11 cellular contexts compared by ENCODE assay signal in genomic region chr19:19217110-19217509, GRCh38. TPM values are rescaled to one million over a fixed set of nuclear protein-coding genes. Genes with fewer than 3 reads are reported as not detected.
DNase-seq lines count a peak whose midpoint lies in the region; ATAC-seq, FAIRE-seq and TF ChIP-seq lines count a peak whose summit lies in the region.
"Had no signal": no experiment of that assay in that cellular context is flagged by ENCODE, and none has a peak within 500 bp of the region (broad histone marks: within the 10 kb centered on the region; RNA-seq: fewer than 3 reads in every experiment).

No MANE protein-coding gene starts in this region.

- no peaks in the 10 kb centered on the region for H3K9me3 ChIP-seq in osteoblast (ENCODE audit: low read depth, low read length)
- H3K9me3 ChIP-seq: left lung, right lobe of liver had no signal

- H3K27me3 Mint-ChIP-seq in activated T-helper 17 cell treated with anti-CD3 and anti-CD28 coated beads, Interleukin-2, amount 50 U/mL, for 72 hours = peaks cover 27% of the 10 kb centered on the region

- H4K20me1 ChIP-seq in osteoblast (ENCODE audit: insufficient read depth, low read length) = peaks cover 7% of the 10 kb centered on the region

- no peaks in the 10 kb centered on the region for H3K79me2 ChIP-seq in osteoblast (ENCODE audit: insufficient read depth, low read length)

- no peak for ATAC-seq in activated T-helper 17 cell treated with anti-CD3 and anti-CD28 coated beads, Interleukin-2, amount 50 U/mL, for 72 hours (replicated peaks)
- ATAC-seq: left lung had no signal

- H3K36me3 ChIP-seq in brain microvascular endothelial cell (replicated peaks) = no peaks in the 10 kb centered on the region
- H3K36me3 ChIP-seq in osteoblast (ENCODE audit: insufficient read depth, low read length) = no peaks in the 10 kb centered on the region
- H3K36me3 ChIP-seq: left lung, right lobe of liver had no signal

- peak; percentile 6 to 30 for DNase-seq in NCI-H2081 (lab: John Stamatoyannopoulos, UW)
- DNase-seq in NCI-H2081 treated with DMSO at 0.1 percent for 48 hours (lab: John Stamatoyannopoulos, UW) = no peak
- DNase-seq in NCI-H446 treated with DMSO at 0.1 percent for 48 hours (lab: John Stamatoyannopoulos, UW) = peak; percentile 32
- peak; percentile 29 for DNase-seq in brain microvascular endothelial cell
- peak; percentile 15 for DNase-seq in osteoblast (ENCODE audit: insufficient read length, low spot score, missing footprints)
- no peak for DNase-seq in HK-2 (ENCODE audit: unreplicated experiment)
- DNase-seq in D721Med (ENCODE audit: insufficient read length, low spot score) = no peak
- DNase-seq: activated naive CD4-positive, alpha-beta T cell treated with anti-CD3 and anti-CD28 coated beads for 36 hours; right lobe of liver had no signal

- no peaks in the 10 kb centered on the region for H3K9me3 Mint-ChIP-seq in activated T-helper 17 cell treated with anti-CD3 and anti-CD28 coated beads, Interleukin-2, amount 50 U/mL, for 72 hours
- H3K9me3 Mint-ChIP-seq: activated naive CD4-positive, alpha-beta T cell treated with anti-CD3 and anti-CD28 coated beads for 36 hours had no signal

- H3K4me3 ChIP-seq in brain microvascular endothelial cell (ENCODE audit: low read depth, low read length) (no peak overlapping the region), osteoblast (ENCODE audit: insufficient read depth, low read length) (no peak overlapping the region)
- H3K4me3 ChIP-seq: left lung, right lobe of liver had no signal

- in situ Hi-C loops in brain microvascular endothelial cell (cut with HindIII; ENCODE audit: low pct_ligation_motif_present, low sequenced_read_pairs) = no loop called here

- TF ChIP-seq CTCF in brain microvascular endothelial cell (IDR thresholded peaks at IDR 0.05; ENCODE audit: low read depth, low read length, missing control alignments) = peak; percentile 35
- TF ChIP-seq CTCF in osteoblast (IDR thresholded peaks at IDR 0.05; ENCODE audit: extremely low read depth, low read depth, low read length) = no peak
- no peak for TF ChIP-seq CTCF in D721Med (IDR thresholded peaks at IDR 0.05; ENCODE audit: insufficient read depth, missing control alignments)

- no peak overlapping the region for H2AFZ ChIP-seq in osteoblast (ENCODE audit: low read length)

- no peaks in the 10 kb centered on the region for H3K4me1 ChIP-seq in osteoblast (ENCODE audit: insufficient read depth, low read length)
- H3K4me1 ChIP-seq: left lung, right lobe of liver had no signal

- H3K27ac ChIP-seq in brain microvascular endothelial cell (no peak overlapping the region), osteoblast (ENCODE audit: low read depth, low read length) (no peak overlapping the region)
- H3K27ac ChIP-seq: left lung, right lobe of liver had no signal

- no peak overlapping the region for H3K4me2 ChIP-seq in osteoblast (ENCODE audit: insufficient read depth, low read length)

- H3K27me3 ChIP-seq in brain microvascular endothelial cell (replicated peaks) (peaks cover 11% of the 10 kb centered on the region), osteoblast (ENCODE audit: insufficient read depth, low read length) (peaks cover 15% of the 10 kb centered on the region)
- H3K27me3 ChIP-seq: right lobe of liver had no signal

- H3K36me3 Mint-ChIP-seq in activated T-helper 17 cell treated with anti-CD3 and anti-CD28 coated beads, Interleukin-2, amount 50 U/mL, for 72 hours (ENCODE audit: low read depth) = no peaks in the 10 kb centered on the region

- H3K4me3 Mint-ChIP-seq in activated T-helper 17 cell treated with anti-CD3 and anti-CD28 coated beads, Interleukin-2, amount 50 U/mL, for 72 hours = no peak overlapping the region
- H3K4me3 Mint-ChIP-seq: activated naive CD4-positive, alpha-beta T cell treated with anti-CD3 and anti-CD28 coated beads for 36 hours had no signal

- FAIRE-seq in D721Med (lab: Jason Lieb, UNC) = no peak

- H3K4me1 Mint-ChIP-seq in activated T-helper 17 cell treated with anti-CD3 and anti-CD28 coated beads, Interleukin-2, amount 50 U/mL, for 72 hours = peaks cover 5% of the 10 kb centered on the region

- H3K27ac Mint-ChIP-seq in activated T-helper 17 cell treated with anti-CD3 and anti-CD28 coated beads, Interleukin-2, amount 50 U/mL, for 72 hours = no peak overlapping the region
- H3K27ac Mint-ChIP-seq: activated naive CD4-positive, alpha-beta T cell treated with anti-CD3 and anti-CD28 coated beads for 36 hours had no signal

RNA-seq across cellular contexts. Expression of gene NCAN, which starts 5.4 kb away (rescaled TPM):
- under 0.01 TPM in 1 of 2 replicates, not detected in the other for total RNA-seq in osteoblast
- total RNA-seq in activated T-helper 17 cell treated with anti-CD3 and anti-CD28 coated beads, Interleukin-2, amount 50 U/mL, for 72 hours = not detected
- total RNA-seq: activated naive CD4-positive, alpha-beta T cell treated with anti-CD3 and anti-CD28 coated beads for 36 hours; left lung had no signal

RNA-seq across cellular contexts. Expression of gene NR2C2AP, which starts 13.9 kb away (rescaled TPM):
- total RNA-seq in osteoblast = 6.2 and 6.5 TPM in 2 replicates
- total RNA-seq in activated T-helper 17 cell treated with anti-CD3 and anti-CD28 coated beads, Interleukin-2, amount 50 U/mL, for 72 hours = 10 to 100 TPM; 39.5 to 50.9 TPM

RNA-seq across cellular contexts. Expression of gene RFXANK, which starts 25.1 kb away (rescaled TPM):
- 37.4 and 47.4 TPM in 2 replicates for total RNA-seq in osteoblast
- 10 to 100 TPM; 88.9 to 95.8 TPM for total RNA-seq in activated T-helper 17 cell treated with anti-CD3 and anti-CD28 coated beads, Interleukin-2, amount 50 U/mL, for 72 hours

RNA-seq across cellular contexts. Expression of gene BORCS8, which starts 25.2 kb away (rescaled TPM):
- total RNA-seq in osteoblast = 16.2 and 17.4 TPM in 2 replicates
- 10 to 100 TPM; 14.9 to 28.2 TPM for total RNA-seq in activated T-helper 17 cell treated with anti-CD3 and anti-CD28 coated beads, Interleukin-2, amount 50 U/mL, for 72 hours

RNA-seq across cellular contexts. Expression of gene MEF2B, which starts 47.0 kb away (rescaled TPM):
- 0.29 and 0.36 TPM in 2 replicates for total RNA-seq in osteoblast
- 1 to 10 TPM in 1 of 2 donors, under 1 TPM in 1; 0.17 to 2.0 TPM for total RNA-seq in activated T-helper 17 cell treated with anti-CD3 and anti-CD28 coated beads, Interleukin-2, amount 50 U/mL, for 72 hours

Comparison
In these comparisons a context has a peak if more than half of its experiments do, and no peak if none do; other contexts are left out.
1. DNase-seq: peak in NCI-H2081 (2 of 2), NCI-H446 treated with DMSO at 0.1 percent for 48 hours (single experiment), brain microvascular endothelial cell (single experiment) and osteoblast (single experiment); none in NCI-H2081 treated with DMSO at 0.1 percent for 48 hours (single experiment), HK-2 (single experiment) and D721Med (single experiment).